ENCODE assay signal across 8 cellular contexts in the genomic region with DNA sequence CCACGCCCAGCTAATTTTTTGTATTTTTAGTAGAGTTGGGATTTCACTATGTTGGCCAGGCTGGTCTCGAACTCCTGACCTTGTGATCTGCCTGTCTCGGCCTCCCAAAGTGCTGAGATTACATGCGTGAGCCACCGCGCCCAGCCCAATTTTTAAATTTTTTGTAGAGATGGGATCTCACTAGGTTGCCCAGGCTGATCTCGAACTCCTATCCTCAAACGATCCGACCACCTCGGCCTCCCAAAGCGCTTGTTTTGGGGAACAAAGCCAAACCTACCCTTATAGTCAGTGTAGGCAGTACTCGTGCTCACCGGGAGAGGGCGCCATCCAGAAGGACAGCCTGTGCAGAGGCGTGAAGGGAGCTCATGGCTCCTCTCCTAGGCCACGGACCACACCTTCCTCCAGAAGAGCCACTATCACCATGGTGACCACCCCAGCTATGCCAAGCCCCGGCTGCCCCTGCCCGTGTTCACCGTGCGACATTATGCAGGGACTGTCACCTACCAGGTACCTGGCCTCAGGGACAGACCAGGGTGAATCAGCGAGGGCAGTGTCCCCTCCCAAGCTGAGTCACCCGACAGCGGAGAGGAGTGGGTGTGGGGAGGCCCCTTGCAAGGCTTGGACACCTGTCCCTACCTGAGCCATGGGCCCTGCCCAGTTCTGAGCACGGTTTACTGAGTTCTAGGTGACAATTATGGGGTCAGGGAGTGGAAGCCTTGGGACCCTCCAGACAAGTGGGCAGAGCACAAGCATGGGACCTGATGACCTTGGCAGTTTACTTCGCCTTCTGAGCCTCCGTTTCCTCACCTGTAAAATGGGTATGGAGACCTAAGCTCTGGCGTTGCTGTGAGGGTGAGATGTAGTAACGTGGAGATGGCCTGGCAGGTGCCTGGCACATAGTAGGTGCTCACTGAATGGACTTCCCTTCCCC. TPM values are rescaled to one million over a fixed set of nuclear protein-coding genes. Genes with fewer than 3 reads are reported as not detected.
A peak's percentile ranks its signal among the peaks of the same experiment; 100 is the strongest.
DNase-seq lines count a peak whose midpoint lies in the region; ATAC-seq and TF ChIP-seq lines count a peak whose summit lies in the region.

No MANE protein-coding gene starts in this region.

- no peaks in the 10 kb centered on the region for H3K79me2 ChIP-seq in Karpas-422 (ENCODE audit: low read length)

- H3K9me2 ChIP-seq in Karpas-422 (replicated peaks; ENCODE audit: insufficient read depth, low read length): no peaks in the 10 kb centered on the region

- H3K4me1 ChIP-seq in Karpas-422 (ENCODE audit: low read length) (no peaks in the 10 kb centered on the region), SJSA1 (replicated peaks) (no peaks in the 10 kb centered on the region), right atrium auricular region (peaks cover 0 to 8% of the 10 kb centered on the region in 2 donors)

- peak; percentile 47 to 64 for TF ChIP-seq CTCF in right atrium auricular region (IDR thresholded peaks at IDR 0.05)

- H3K4me2 ChIP-seq in Karpas-422 (ENCODE audit: low read depth, low read length, poor library complexity, severe bottlenecking): no peak overlapping the region

- ATAC-seq in GM21360 (IDR thresholded peaks at IDR 0.05; ENCODE audit: unreplicated experiment): no peak

- no peaks in the 10 kb centered on the region for H4K20me1 ChIP-seq in Karpas-422 (ENCODE audit: insufficient read depth, low read depth, low read length)

- peak; percentile 64 for DNase-seq in DMS 273 treated with DMSO at 0.1 percent for 48 hours (lab: John Stamatoyannopoulos, UW)
- DNase-seq in Karpas-422: peak; percentile 90
- DNase-seq in SJSA1 (ENCODE audit: low read depth in 1 of 2, low spot score in 2 of 2): peak; percentile 50 to 81
- peak; percentile 64 for DNase-seq in activated naive CD4-positive, alpha-beta T cell treated with Interleukin-2 at 50 U/mL for 16 hours
- no peak for DNase-seq in right atrium auricular region (ENCODE audit: low spot score)
- DNase-seq in stimulated activated CD4-positive, alpha-beta T cell treated with anti-CD3 and anti-CD28 coated beads, Interleukin-12 subunit alpha, Interleukin-12 subunit beta, amount 100 ng/mL, for 48 hours (ENCODE audit: low read depth in 2 of 3, low spot score in 1 of 3): peak; percentile 42 to 69 (median 51)
- DNase-seq in dedifferentiated amniotic fluid mesenchymal stem cell (ENCODE audit: extremely low spot score): no peak

- H3K27me3 ChIP-seq in Karpas-422 (ENCODE audit: low read length): no peaks in the 10 kb centered on the region
- H3K27me3 ChIP-seq in SJSA1 (replicated peaks): no peaks in the 10 kb centered on the region
- no peaks in the 10 kb centered on the region for H3K27me3 ChIP-seq in right atrium auricular region

- H2AFZ ChIP-seq in Karpas-422 (ENCODE audit: low read length): no peak overlapping the region

- H3K9me3 ChIP-seq in Karpas-422 (ENCODE audit: low read length) (no peaks in the 10 kb centered on the region), SJSA1 (replicated peaks) (no peaks in the 10 kb centered on the region), right atrium auricular region (no peaks in the 10 kb centered on the region)

- H3K36me3 ChIP-seq in Karpas-422 (ENCODE audit: insufficient read depth, low read length) (no peaks in the 10 kb centered on the region), SJSA1 (no peaks in the 10 kb centered on the region), right atrium auricular region (no peaks in the 10 kb centered on the region)

- H3K4me3 ChIP-seq in Karpas-422 (ENCODE audit: low read length) (no peak overlapping the region), SJSA1 (no peak overlapping the region), right atrium auricular region (no peak overlapping the region)

- no peak overlapping the region for H3K9ac ChIP-seq in Karpas-422 (ENCODE audit: low read length)

- H3K27ac ChIP-seq in Karpas-422 (ENCODE audit: low read length): no peak overlapping the region
- H3K27ac ChIP-seq in SJSA1: no peak overlapping the region
- no peak overlapping the region for H3K27ac ChIP-seq in right atrium auricular region

RNA-seq across cellular contexts. Expression of gene MYO15B, which starts 13.7 kb away (rescaled TPM):
- total RNA-seq in Karpas-422 (2014; rRNA removed; shearing (Covaris generic); ENCODE audit: low replicate concordance): 3.8 and 8.0 TPM in 2 replicates
- 0.03 TPM in 1 of 2 replicates, not detected in the other for total RNA-seq in SJSA1 (2014; rRNA removed; shearing (Covaris generic))
- 10 to 100 TPM; 29.3 to 34.3 TPM for total RNA-seq in right atrium auricular region

RNA-seq across cellular contexts. Expression of gene SMIM5, which starts 31.9 kb away (rescaled TPM):
- not detected in 2 replicates for total RNA-seq in Karpas-422 (2014; rRNA removed; shearing (Covaris generic); ENCODE audit: low replicate concordance)
- 0.05 TPM in 1 of 2 replicates, not detected in the other for total RNA-seq in SJSA1 (2014; rRNA removed; shearing (Covaris generic))
- 10 to 100 TPM in 1 of 2 donors, 1 to 10 TPM in 1; 6.4 to 12.0 TPM for total RNA-seq in right atrium auricular region

Comparison
In these comparisons a context has a peak if more than half of its experiments do, and no peak if none do; other contexts are left out.
1. DNase-seq: peak in DMS 273 treated with DMSO at 0.1 percent for 48 hours (single experiment), Karpas-422 (single experiment), SJSA1 (2 of 2), activated naive CD4-positive, alpha-beta T cell treated with Interleukin-2 at 50 U/mL for 16 hours (single experiment) and stimulated activated CD4-positive, alpha-beta T cell treated with anti-CD3 and anti-CD28 coated beads, Interleukin-12 subunit alpha, Interleukin-12 subunit beta, amount 100 ng/mL, for 48 hours (3 of 3); none in right atrium auricular region (single experiment) and dedifferentiated amniotic fluid mesenchymal stem cell (single experiment).